ENCODE assay signal across 26 cellular contexts in genomic region chr1:228287541-228288425, GRCh38.
DNase-seq lines count a peak whose midpoint lies in the region; ATAC-seq, FAIRE-seq and TF ChIP-seq lines count a peak whose summit lies in the region.
"Had no signal": no experiment of that assay in that cellular context is flagged by ENCODE, and none has a peak within 500 bp of the region (broad histone marks: within the 10 kb centered on the region; RNA-seq: fewer than 3 reads in every experiment).

No MANE protein-coding gene starts in this region.

- H3K27ac ChIP-seq in right atrium auricular region, result no peak overlapping the region
- H3K27ac ChIP-seq: thoracic aorta had no signal

- TF ChIP-seq CTCF in right atrium auricular region (IDR thresholded peaks at IDR 0.05), result no peak
- no peak for TF ChIP-seq CTCF in mucosa of descending colon (IDR thresholded peaks at IDR 0.05)

- H3K4me3 ChIP-seq in right atrium auricular region, result no peak overlapping the region
- no peak overlapping the region for H3K4me3 ChIP-seq in mucosa of descending colon
- H3K4me3 ChIP-seq: thoracic aorta had no signal

- no peaks in the 10 kb centered on the region for H3K9me3 Mint-ChIP-seq in effector memory CD8-positive, alpha-beta T cell
- H3K9me3 Mint-ChIP-seq: memory B cell; naive B cell; T-helper 1 cell treated with Interleukin-12 subunit alpha and Interleukin-12 subunit beta and Interleukin-4 antibody, amounts not matched to agents 30 μg/mL and 1 μg/mL, for 36 hours had no signal

- H3K4me3 Mint-ChIP-seq in effector memory CD8-positive, alpha-beta T cell, result peak overlapping the region in 1 of 2 donors; percentile 56
- H3K4me3 Mint-ChIP-seq: CD4-positive, CD25-positive, alpha-beta regulatory T cell; H9; memory B cell; T-helper 1 cell treated with Interleukin-12 subunit alpha and Interleukin-12 subunit beta and Interleukin-4 antibody, amounts not matched to agents 30 μg/mL and 1 μg/mL, for 36 hours had no signal

- H3K27me3 Mint-ChIP-seq in effector memory CD8-positive, alpha-beta T cell, result no peaks in the 10 kb centered on the region
- H3K27me3 Mint-ChIP-seq: CD4-positive, CD25-positive, alpha-beta regulatory T cell; memory B cell; naive B cell had no signal

- DNase-seq in cardiac septum (ENCODE audit: low spot score), result peak; percentile 74
- DNase-seq in right atrium auricular region (ENCODE audit: low spot score), result no peak
- no peak for DNase-seq in effector memory CD8-positive, alpha-beta T cell
- peak in 2 of 3 donors; percentile 15 to 33 for DNase-seq in mucosa of descending colon
- DNase-seq in GM12891 (ENCODE audit: insufficient read length, low spot score), result no peak
- no peak for DNase-seq in DMS153 treated with DMSO at 0.1 percent for 48 hours (lab: John Stamatoyannopoulos, UW; ENCODE audit: unreplicated experiment)
- no peak for DNase-seq in foreskin melanocyte
- DNase-seq: activated CD4-positive, alpha-beta T cell treated with anti-CD3 and anti-CD28 coated beads, Interleukin-2, amount 50 U/mL, for 1 hour; amygdala; CD4-positive, CD25-positive, alpha-beta regulatory T cell; cortex of kidney; EL; H9; naive B cell; NCI-H1694; NCI-H524 treated with DMSO at 0.1 percent for 48 hours; retina; stimulated activated CD4-positive, alpha-beta T cell treated with anti-CD3 and anti-CD28 coated beads, Interleukin-12 subunit alpha, Interleukin-12 subunit beta, amount 100 ng/mL, for 4 hours; stimulated activated CD4-positive, alpha-beta T cell treated with anti-CD3 and anti-CD28 coated beads, Interleukin-4, amount 100 ng/mL, for 24 hours; stimulated activated naive CD4-positive, alpha-beta T cell treated with Interleukin-2 at 50 U/mL for 16 hours had no signal

- H3K4me1 Mint-ChIP-seq in effector memory CD8-positive, alpha-beta T cell (ENCODE audit: low read depth in 2 of 2), result peaks cover 10 to 22% of the 10 kb centered on the region in 2 donors
- H3K4me1 Mint-ChIP-seq: H9, memory B cell, naive B cell had no signal

- H3K36me3 ChIP-seq in right atrium auricular region (peaks cover 83% of the 10 kb centered on the region), mucosa of descending colon (ENCODE audit: low read depth) (no peaks in the 10 kb centered on the region)
- H3K36me3 ChIP-seq: thoracic aorta had no signal

- H3K36me3 Mint-ChIP-seq in effector memory CD8-positive, alpha-beta T cell (ENCODE audit: insufficient read depth), result peaks cover 4% of the 10 kb centered on the region
- H3K36me3 Mint-ChIP-seq: memory B cell, naive B cell had no signal

- peak overlapping the region; percentile 84 to 94 for H3K27ac Mint-ChIP-seq in effector memory CD8-positive, alpha-beta T cell
- H3K27ac Mint-ChIP-seq: CD4-positive, CD25-positive, alpha-beta regulatory T cell; memory B cell; T-helper 1 cell treated with Interleukin-12 subunit alpha and Interleukin-12 subunit beta and Interleukin-4 antibody, amounts not matched to agents 30 μg/mL and 1 μg/mL, for 36 hours had no signal

- H3K4me1 ChIP-seq in right atrium auricular region (no peaks in the 10 kb centered on the region), mucosa of descending colon (ENCODE audit: low read depth) (no peaks in the 10 kb centered on the region)

- no peaks in the 10 kb centered on the region for H3K9me3 ChIP-seq in right atrium auricular region
- no peaks in the 10 kb centered on the region for H3K9me3 ChIP-seq in mucosa of descending colon
- H3K9me3 ChIP-seq: thoracic aorta had no signal

- FAIRE-seq in GM12891 (lab: Jason Lieb, UNC), result no peak
- FAIRE-seq: bronchial epithelial cell, D721Med, endometrium had no signal

- intact Hi-C loops in cardiac septum (cut with DNase I), result no loop called here
- intact Hi-C loops in mucosa of descending colon (cut with DNase I, micrococcal nuclease), result no loop called here

- H3K27me3 ChIP-seq in right atrium auricular region, result no peaks in the 10 kb centered on the region

- no peak for ATAC-seq in effector memory CD8-positive, alpha-beta T cell (replicated peaks)
- ATAC-seq in mucosa of descending colon, result no peak

- TF ChIP-seq POLR2A in GM12891 (IDR thresholded peaks at IDR 0.05; ENCODE audit: low read depth, low read length), result no peak

TF ChIP-seq in GM12891, 5 proteins besides CTCF, POLR2A, EP300 and RAD21:
- no peak for TF ChIP-seq POLR2AphosphoS5 (IDR thresholded peaks at IDR 0.05; ENCODE audit: low read depth, low read length)
- TF ChIP-seq PAX5 (IDR thresholded peaks at IDR 0.05; ENCODE audit: insufficient read depth, low read length, severe bottlenecking), result no peak
- TF ChIP-seq POU2F2 (IDR thresholded peaks at IDR 0.05; ENCODE audit: low read depth, low read length), result no peak
- TF ChIP-seq SPI1 (IDR thresholded peaks at IDR 0.05; ENCODE audit: low read depth, low read length), result no peak
- no peak for TF ChIP-seq TAF1 (IDR thresholded peaks at IDR 0.05; ENCODE audit: low read depth, low read length)

Comparison
In these comparisons a context has a peak if more than half of its experiments do, and no peak if none do; other contexts are left out.
1. DNase-seq: peak in cardiac septum (single experiment) and mucosa of descending colon (2 of 3); none in right atrium auricular region (single experiment), effector memory CD8-positive, alpha-beta T cell (0 of 3), GM12891 (single experiment), DMS153 treated with DMSO at 0.1 percent for 48 hours (single experiment) and foreskin melanocyte (single experiment).